In the genomic region with DNA sequence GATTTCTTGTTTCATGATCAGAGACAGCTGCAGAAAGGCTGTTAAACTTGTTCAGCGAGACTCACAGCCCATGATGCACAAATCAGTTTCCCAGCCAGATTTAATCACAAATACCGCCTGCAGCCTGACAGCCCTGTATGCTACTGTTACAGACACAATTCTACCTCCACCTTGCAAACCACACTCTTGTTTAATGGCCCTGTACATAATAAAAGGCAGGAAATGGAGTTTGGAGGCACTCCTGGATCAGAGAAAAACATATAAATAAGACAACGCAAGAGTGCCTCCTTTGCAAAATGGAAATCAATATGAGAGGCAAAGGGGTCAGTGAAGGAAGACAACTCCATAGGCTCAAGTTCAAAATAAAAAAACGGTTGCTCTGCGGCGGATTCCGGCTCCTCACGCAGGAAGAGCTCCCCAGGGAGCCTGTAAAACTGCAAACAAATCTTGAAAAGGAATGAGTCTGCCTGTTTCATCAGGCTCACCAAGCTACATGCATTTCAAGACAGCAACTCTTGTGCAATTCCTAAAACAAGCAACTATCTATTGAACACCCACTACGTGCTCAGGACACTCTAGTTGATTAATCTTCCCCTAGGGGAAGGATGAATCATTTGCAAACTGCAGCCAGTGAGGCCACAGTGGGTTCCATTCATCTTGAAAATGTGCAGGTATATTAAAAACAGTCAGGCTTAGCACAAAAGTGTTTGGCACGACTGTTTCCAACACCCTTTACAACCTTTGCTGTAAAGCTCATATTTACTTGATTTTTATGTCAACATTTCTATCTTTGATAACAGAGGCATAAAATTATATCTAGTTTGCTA, we compare ENCODE assay signal across 8 cellular contexts. TPM values are rescaled to one million over a fixed set of nuclear protein-coding genes. Genes with fewer than 3 reads are reported as not detected.
DNase-seq lines count a peak whose midpoint lies in the region; ATAC-seq lines count a peak whose summit lies in the region.

No MANE protein-coding gene starts in this region.

- no peak overlapping the region for H4K12ac ChIP-seq in trophoblast cell (ENCODE audit: low read depth, low read length)

- H2AK5ac ChIP-seq in trophoblast cell (ENCODE audit: low read length): no peak overlapping the region

- no peak for ATAC-seq in GM21619 (IDR thresholded peaks at IDR 0.05; ENCODE audit: unreplicated experiment)
- ATAC-seq in HG02870 (IDR thresholded peaks at IDR 0.05; ENCODE audit: unreplicated experiment): no peak

- no peak overlapping the region for H2AFZ ChIP-seq in trophoblast cell (ENCODE audit: insufficient read depth, low read length, poor library complexity)

- no peak overlapping the region for H3K23ac ChIP-seq in trophoblast cell (ENCODE audit: low read length)

- no peak overlapping the region for H4K91ac ChIP-seq in trophoblast cell (ENCODE audit: low read depth, low read length)

- H3K27ac ChIP-seq in trophoblast cell (ENCODE audit: low read depth, low read length): peak overlapping the region; percentile 88

- no peak overlapping the region for H3K4ac ChIP-seq in trophoblast cell (ENCODE audit: low read depth, low read length)

- no peak overlapping the region for H3K14ac ChIP-seq in trophoblast cell (ENCODE audit: low read length)

- H3K9me3 ChIP-seq in trophoblast cell (ENCODE audit: insufficient read depth, low read depth, low read length): no peaks in the 10 kb centered on the region

- H3K36me3 ChIP-seq in trophoblast cell (ENCODE audit: control insufficient read depth in 1 of 2, insufficient read depth in 2 of 2, low read length in 2 of 2): no peaks in the 10 kb centered on the region

- peak; percentile 25 for DNase-seq in GOT3 (lab: John Stamatoyannopoulos, UW)
- peak; percentile 29 for DNase-seq in NCI-H2227 (lab: John Stamatoyannopoulos, UW; ENCODE audit: unreplicated experiment)
- DNase-seq in dermis blood vessel endothelial cell: peak; percentile 30
- peak; percentile 94 to 96 for DNase-seq in trophoblast cell
- DNase-seq in activated effector memory CD4-positive, alpha-beta T cell treated with Interleukin-2 at 50 U/mL for 16 hours: no peak
- DNase-seq in anterior cingulate cortex (lab: John Stamatoyannopoulos, UW): no peak

- no CpG with 5 or more reads among the region's 10 CpGs for WGBS in trophoblast cell (ENCODE audit: extremely low coverage, insufficient coverage, insufficient read length)

- no peaks in the 10 kb centered on the region for H3K27me3 ChIP-seq in trophoblast cell (ENCODE audit: insufficient read depth, low read length)

- H3K79me1 ChIP-seq in trophoblast cell (ENCODE audit: low read length): peaks cover 8% of the 10 kb centered on the region

- H3K9ac ChIP-seq in trophoblast cell (ENCODE audit: low read length): no peak overlapping the region

- no peak overlapping the region for H4K8ac ChIP-seq in trophoblast cell (ENCODE audit: low read depth, low read length)

- peaks cover 15 to 26% of the 10 kb centered on the region in 2 experiments for H3K4me1 ChIP-seq in trophoblast cell (ENCODE audit: control insufficient read depth in 1 of 2, insufficient read depth in 2 of 2, low read length in 2 of 2)

- H2BK120ac ChIP-seq in trophoblast cell (ENCODE audit: insufficient read depth, low read length, poor library complexity): no peak overlapping the region

- no peak overlapping the region for H2BK12ac ChIP-seq in trophoblast cell (ENCODE audit: low read length)

- H3K4me2 ChIP-seq in trophoblast cell (ENCODE audit: low read length): peak overlapping the region; percentile 25

- peak overlapping the region; percentile 16 for H2BK5ac ChIP-seq in trophoblast cell (ENCODE audit: low read depth, low read length, poor library complexity)

- H3K18ac ChIP-seq in trophoblast cell (ENCODE audit: low read length): no peak overlapping the region

- H3K79me2 ChIP-seq in trophoblast cell (ENCODE audit: control insufficient read depth, insufficient read depth, low read length, poor library complexity): peaks cover 2% of the 10 kb centered on the region

- no peak overlapping the region for H3K4me3 ChIP-seq in trophoblast cell (ENCODE audit: low read depth, low read length)

RNA-seq across cellular contexts. Expression of gene TBC1D8, which starts 37.5 kb away (rescaled TPM):
- total RNA-seq in dermis blood vessel endothelial cell: 81.3 and 89.8 TPM in 2 replicates
- polyA plus RNA-seq in trophoblast cell (2013): 3.6 and 4.0 TPM in 2 replicates

Comparison
In these comparisons a context has a peak if more than half of its experiments do, and no peak if none do; other contexts are left out.
1. DNase-seq: peak in GOT3 (single experiment), NCI-H2227 (single experiment), dermis blood vessel endothelial cell (single experiment) and trophoblast cell (2 of 2); none in activated effector memory CD4-positive, alpha-beta T cell treated with Interleukin-2 at 50 U/mL for 16 hours (single experiment) and anterior cingulate cortex (0 of 58).